26 cellular contexts compared by ENCODE assay signal in genomic region chr11:120995184-120995583, GRCh38.
"Had no signal": no experiment of that assay in that cellular context is flagged by ENCODE, and none has a peak within 500 bp of the region (broad histone marks: within the 10 kb centered on the region; RNA-seq: fewer than 3 reads in every experiment).

No MANE protein-coding gene starts in this region.

- FAIRE-seq: urothelium cell line had no signal

- H3K4me3 ChIP-seq: stomach, suprapubic skin, testis, thoracic aorta, thyroid gland, tibial artery, tibial nerve, transverse colon, upper lobe of left lung, upper lobe of right lung, uterus, vagina had no signal

- DNase-seq: stimulated activated CD4-positive, alpha-beta T cell treated with anti-CD3 and anti-CD28 coated beads, Interleukin-2, amount 100 ng/mL, for 48 hours; stimulated activated CD4-positive, alpha-beta T cell treated with anti-CD3 and anti-CD28 coated beads, Interleukin-4, amount 100 ng/mL, for 1 hour; stimulated activated CD4-positive, alpha-beta T cell treated with anti-CD3 and anti-CD28 coated beads, Interleukin-4, amount 100 ng/mL, for 24 hours; stimulated activated CD4-positive, alpha-beta T cell treated with anti-CD3 and anti-CD28 coated beads, Interleukin-4, amount 100 ng/mL, for 4 hours; stimulated activated CD8-positive, alpha-beta memory T cell treated with anti-CD3 and anti-CD28 coated beads, Interleukin-4, amount 100 ng/mL, for 48 hours; stimulated activated naive B cell treated with anti-CD40 and anti-IgM and Interleukin-4, amounts not matched to agents 10 μg/mL and 1 μg/mL and 100 μg/mL, for 72 hours; stimulated activated naive CD4-positive, alpha-beta T cell; stimulated activated naive CD4-positive, alpha-beta T cell treated with Interleukin-2 at 50 U/mL for 16 hours; stimulated activated naive CD8-positive, alpha-beta T cell treated with anti-CD3 and anti-CD28 coated beads, Interleukin-15, amount 100 ng/mL, for 72 hours; stimulated activated naive CD8-positive, alpha-beta T cell treated with anti-CD3 and anti-CD28 coated beads, Interleukin-15, Interleukin-2, amounts not matched to agents 100 U/mL and 50 U/mL, for 24 hours; stomach; substantia nigra; testis; thyroid gland; tibial artery; transverse colon; upper lobe of left lung; upper lobe of right lung; uterus had no signal

- H3K36me3 ChIP-seq: stomach, suprapubic skin, thoracic aorta, thyroid gland, tibial artery, tibial nerve, transverse colon, upper lobe of left lung, upper lobe of right lung, uterus, vagina had no signal

- H3K4me1 ChIP-seq: stomach, suprapubic skin, testis, thyroid gland, tibial artery, tibial nerve, transverse colon, upper lobe of left lung, upper lobe of right lung, uterus, vagina had no signal

- H3K27me3 ChIP-seq: stomach, testis, thyroid gland, upper lobe of left lung, uterus, vagina had no signal

- H3K27ac ChIP-seq: stomach, suprapubic skin, testis, thoracic aorta, thyroid gland, tibial artery, tibial nerve, transverse colon, upper lobe of left lung, upper lobe of right lung, uterus, vagina had no signal

- ATAC-seq: stimulated activated effector memory CD8-positive, alpha-beta T cell treated with anti-CD3 and anti-CD28 coated beads, Interleukin-12 subunit alpha, Interleukin-12 subunit beta, amount 100 ng/mL, for 72 hours; stimulated activated memory B cell treated with anti-CD40 and anti-IgM and Interleukin-4, amounts not matched to agents 10 μg/mL and 1 μg/mL and 100 μg/mL, for 72 hours; stimulated activated naive B cell treated with anti-CD40 and anti-IgM and Interleukin-4, amounts not matched to agents 10 μg/mL and 1 μg/mL and 100 μg/mL, for 72 hours; stimulated activated naive CD8-positive, alpha-beta T cell treated with anti-CD3 and anti-CD28 coated beads, Interleukin-15, amount 100 ng/mL, for 72 hours; stimulated activated naive CD8-positive, alpha-beta T cell treated with anti-CD3 and anti-CD28 coated beads, Interleukin-15, Interleukin-2, amounts not matched to agents 100 U/mL and 50 U/mL, for 24 hours; upper lobe of right lung had no signal

- H3K9me3 ChIP-seq: stomach, suprapubic skin, testis, thoracic aorta, thyroid gland, tibial artery, tibial nerve, transverse colon, upper lobe of left lung, upper lobe of right lung, uterus, vagina had no signal
